8 cellular contexts compared by ENCODE assay signal in genomic region chr4:128831526-128832252, GRCh38.
DNase-seq lines count a peak whose midpoint lies in the region; ATAC-seq and TF ChIP-seq lines count a peak whose summit lies in the region.

No MANE protein-coding gene starts in this region.

- DNase-seq in medulla oblongata (ENCODE audit: extremely low spot score) (peak; percentile 45), superior temporal gyrus (ENCODE audit: extremely low spot score) (no peak), NCI-H446 treated with DMSO at 0.1 percent for 48 hours (lab: John Stamatoyannopoulos, UW) (no peak)
- no peak for DNase-seq in stimulated activated CD4-positive, alpha-beta T cell treated with anti-CD3 and anti-CD28 coated beads, Interleukin-4, amount 100 ng/mL, for 24 hours

- ATAC-seq in GM18520 (IDR thresholded peaks at IDR 0.05; ENCODE audit: unreplicated experiment), result peak; percentile 46
- ATAC-seq in HG02840 (IDR thresholded peaks at IDR 0.05; ENCODE audit: low FRiP score, unreplicated experiment), result peak; percentile 57
- ATAC-seq in SK-N-SH treated with all-trans-retinoic acid at 6 μM for 48 hours, result no peak; the same call in 2 of the 3 replicates
- ATAC-seq in GM21447 (IDR thresholded peaks at IDR 0.05; ENCODE audit: unreplicated experiment), result no peak

TF ChIP-seq in SK-N-SH treated with all-trans-retinoic acid at 6 μM for 48 hours, 23 proteins besides CTCF, POLR2A, EP300 and RAD21:
- TF ChIP-seq, protein P1, sequence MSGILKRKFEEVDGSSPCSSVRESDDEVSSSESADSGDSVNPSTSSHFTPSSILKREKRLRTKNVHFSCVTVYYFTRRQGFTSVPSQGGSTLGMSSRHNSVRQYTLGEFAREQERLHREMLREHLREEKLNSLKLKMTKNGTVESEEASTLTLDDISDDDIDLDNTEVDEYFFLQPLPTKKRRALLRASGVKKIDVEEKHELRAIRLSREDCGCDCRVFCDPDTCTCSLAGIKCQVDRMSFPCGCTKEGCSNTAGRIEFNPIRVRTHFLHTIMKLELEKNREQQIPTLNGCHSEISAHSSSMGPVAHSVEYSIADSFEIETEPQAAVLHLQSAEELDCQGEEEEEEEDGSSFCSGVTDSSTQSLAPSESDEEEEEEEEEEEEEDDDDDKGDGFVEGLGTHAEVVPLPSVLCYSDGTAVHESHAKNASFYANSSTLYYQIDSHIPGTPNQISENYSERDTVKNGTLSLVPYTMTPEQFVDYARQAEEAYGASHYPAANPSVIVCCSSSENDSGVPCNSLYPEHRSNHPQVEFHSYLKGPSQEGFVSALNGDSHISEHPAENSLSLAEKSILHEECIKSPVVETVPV (CRISPR knock-in tag; IDR thresholded peaks at IDR 0.05), result no peak
- TF ChIP-seq ESRRG (CRISPR knock-in tag; IDR thresholded peaks at IDR 0.05) (no peak), ISL1 (CRISPR knock-in tag; IDR thresholded peaks at IDR 0.05) (peak; percentile 8; the same call in 1 of the 2 replicates), ARNTL (CRISPR knock-in tag; IDR thresholded peaks at IDR 0.05; ENCODE audit: borderline replicate concordance, low read depth) (no peak), OSR1 (CRISPR knock-in tag; IDR thresholded peaks at IDR 0.05) (no peak), PPARA (CRISPR knock-in tag; IDR thresholded peaks at IDR 0.05; ENCODE audit: borderline replicate concordance) (no peak), ZNF70 (CRISPR knock-in tag; IDR thresholded peaks at IDR 0.05) (no peak), ZNF8 (CRISPR knock-in tag; IDR thresholded peaks at IDR 0.05) (no peak), TCF4 (CRISPR knock-in tag; IDR thresholded peaks at IDR 0.05; ENCODE audit: borderline replicate concordance) (no peak)

Comparison
In these comparisons a context has a peak if more than half of its experiments do, and no peak if none do; other contexts are left out.
1. ATAC-seq: peak in GM18520 (single experiment) and HG02840 (single experiment); none in SK-N-SH treated with all-trans-retinoic acid at 6 μM for 48 hours (single experiment) and GM21447 (single experiment).